11 cellular contexts compared by ENCODE assay signal in the genomic region with DNA sequence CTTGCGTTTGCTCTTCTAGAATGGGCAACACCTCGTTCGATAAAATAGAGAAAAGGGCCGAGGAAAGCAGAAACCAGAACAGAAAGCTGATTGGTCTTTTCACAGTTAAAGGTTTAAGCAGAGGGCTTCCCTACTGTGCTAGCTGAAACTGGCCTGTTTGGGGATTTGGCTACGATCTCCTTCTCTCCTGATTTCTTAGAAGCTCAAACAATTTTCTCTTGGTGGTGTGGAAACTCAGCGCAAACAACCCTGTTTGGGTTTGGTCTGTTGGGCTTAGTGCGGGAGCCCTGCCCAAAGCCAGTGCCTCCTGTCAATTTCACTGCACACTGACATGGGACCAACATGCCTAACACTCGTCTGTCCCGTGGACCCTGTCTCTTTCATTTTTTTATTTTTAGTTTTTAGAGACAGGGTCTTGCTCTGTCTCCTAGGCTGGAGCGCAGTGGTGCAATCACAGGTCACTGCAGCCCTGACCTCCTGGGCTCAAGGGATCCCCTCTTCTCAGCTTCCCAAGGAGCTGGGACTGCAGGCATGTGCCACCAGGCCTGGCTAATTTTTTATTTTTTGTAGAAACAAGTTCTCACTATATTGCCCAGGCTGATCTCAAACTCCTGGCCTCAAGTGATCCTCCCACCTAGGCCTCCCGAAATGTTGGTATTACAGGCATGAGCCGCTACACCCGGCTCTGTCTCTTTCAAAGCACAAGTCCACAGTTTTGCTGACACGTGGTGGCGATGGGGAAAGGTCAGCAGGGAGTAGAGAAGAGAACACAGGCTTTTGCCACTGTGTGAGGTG. TPM values are rescaled to one million over a fixed set of nuclear protein-coding genes. Genes with fewer than 3 reads are reported as not detected.
A peak's percentile ranks its signal among the peaks of the same experiment; 100 is the strongest.
DNase-seq lines count a peak whose midpoint lies in the region; ATAC-seq, FAIRE-seq and TF ChIP-seq lines count a peak whose summit lies in the region.
"Had no signal": no experiment of that assay in that cellular context is flagged by ENCODE, and none has a peak within 500 bp of the region (broad histone marks: within the 10 kb centered on the region; RNA-seq: fewer than 3 reads in every experiment).

No MANE protein-coding gene starts in this region.

- TF ChIP-seq CTCF in A549 (IDR thresholded peaks at IDR 0.05) (no peak), VCaP (conservative IDR thresholded peaks at IDR 0.05) (no peak), hepatocyte (IDR thresholded peaks at IDR 0.05; ENCODE audit: poor library complexity) (no peak), psoas muscle (IDR thresholded peaks at IDR 0.05) (no peak)

- DNase-seq in A549 (ENCODE audit: low read depth in 1 of 2, low spot score in 1 of 2) (no peak), hepatocyte (ENCODE audit: low spot score) (no peak), psoas muscle (no peak), NOMO-1 treated with dmso at 0.1 percent for 144 hours (lab: John Stamatoyannopoulos, UW; ENCODE audit: unreplicated experiment) (no peak), cerebellar cortex (ENCODE audit: low spot score) (no peak), SHP77 (lab: John Stamatoyannopoulos, UW) (no peak), ecto neural progenitor cell (ENCODE audit: low spot score) (no peak)
- DNase-seq: activated CD8-positive, alpha-beta memory T cell treated with anti-CD3 and anti-CD28 coated beads, Interleukin-2, amount 50 U/mL, for 4 hours; DND-41; NCI-H1930 had no signal

- 78% methylated on average over 15 of the region's 15 CpGs for WGBS in A549 (ENCODE audit: missing lambda C conversion rate)
- 57% methylated on average over 15 of the region's 15 CpGs for WGBS in hepatocyte (ENCODE audit: low lambda C conversion rate, missing lambda C conversion rate)
- 48 to 61% (median 51%) methylated on average over 15 of the region's 15 CpGs for WGBS in psoas muscle, 3 donors

- H3K36me3 ChIP-seq in hepatocyte (replicated peaks; ENCODE audit: insufficient read depth, low read depth) (no peaks in the 10 kb centered on the region), psoas muscle (ENCODE audit: insufficient read depth in 1 of 2, low read depth in 1 of 2) (no peaks in the 10 kb centered on the region)

- no peak overlapping the region; the same call in 2 of the 3 replicates for H3K4me3 ChIP-seq in A549
- H3K4me3 ChIP-seq in hepatocyte, result no peak overlapping the region
- H3K4me3 ChIP-seq in psoas muscle, result peak overlapping the region; percentile 43

- no peak for FAIRE-seq in A549 (lab: Jason Lieb, UNC)

- peak overlapping the region; percentile 59 to 64 for H3K27ac ChIP-seq in A549
- H3K27ac ChIP-seq in VCaP, result peak overlapping the region; percentile 90
- H3K27ac ChIP-seq in hepatocyte, result peak overlapping the region; percentile 90
- peak overlapping the region; percentile 83 for H3K27ac ChIP-seq in psoas muscle

- no peak for TF ChIP-seq POLR2A in A549 (IDR thresholded peaks at IDR 0.05; ENCODE audit: low read length)

- H3K79me2 ChIP-seq in hepatocyte, result no peaks in the 10 kb centered on the region

- H3K4me2 ChIP-seq in A549 (peak overlapping the region; percentile 68), hepatocyte (peak overlapping the region; percentile 57)

- H3K9me2 ChIP-seq in hepatocyte (replicated peaks; ENCODE audit: insufficient read depth), result no peaks in the 10 kb centered on the region

- H2AFZ ChIP-seq in hepatocyte, result peak overlapping the region; percentile 17

- no peaks in the 10 kb centered on the region for H4K20me1 ChIP-seq in hepatocyte (ENCODE audit: insufficient read depth, poor library complexity, severe bottlenecking)

- 0 out of 6 replicates have a peak, but pooled peaks of 1 of the 2 experiments have one; percentile 11 for ATAC-seq in A549
- ATAC-seq in psoas muscle, result no peak

- no peaks in the 10 kb centered on the region for H3K27me3 ChIP-seq in hepatocyte
- H3K27me3 ChIP-seq in psoas muscle (ENCODE audit: insufficient read depth in 3 of 3, low read length in 2 of 3), result no peaks in the 10 kb centered on the region

- TF ChIP-seq EP300 in A549 (IDR thresholded peaks at IDR 0.05), result no peak

- TF ChIP-seq RAD21 in A549 (conservative IDR thresholded peaks at IDR 0.05 in 1 of 2, IDR thresholded peaks at IDR 0.05 in 1 of 2), result no peak

- CTCF ChIA-PET in A549 (lab: Yijun Ruan, JAX), result interaction anchor here (1.1 to 8.6 kb wide), 3 partner anchors 11 to 145 kb away, joined by 3 to 104 read pairs (median 8); no protein-coding TSS in a partner anchor

- H3K9me3 ChIP-seq in A549 (no peaks in the 10 kb centered on the region), hepatocyte (ENCODE audit: low read depth) (no peaks in the 10 kb centered on the region), psoas muscle (no peaks in the 10 kb centered on the region)

- intact Hi-C loops in psoas muscle (cut with DNase I), result no loop called here

- H3K4me1 ChIP-seq in A549 (peaks cover 21% of the 10 kb centered on the region), hepatocyte (ENCODE audit: insufficient read depth) (peaks cover 21% of the 10 kb centered on the region), psoas muscle (peaks cover 20% of the 10 kb centered on the region)

- POLR2A ChIA-PET in A549 (lab: Yijun Ruan, JAX), result interaction anchor here (1.5 kb wide), 1 partner anchor 14 kb away, joined by 4 read pairs; no protein-coding TSS in a partner anchor

TF ChIP-seq in A549, 52 proteins besides CTCF, POLR2A, EP300 and RAD21:
- TF ChIP-seq FOSL2 (IDR thresholded peaks at IDR 0.05), result no peak
- TF ChIP-seq FOSL2 (CRISPR knock-in tag; IDR thresholded peaks at IDR 0.05), result no peak
- TF ChIP-seq, protein P1, sequence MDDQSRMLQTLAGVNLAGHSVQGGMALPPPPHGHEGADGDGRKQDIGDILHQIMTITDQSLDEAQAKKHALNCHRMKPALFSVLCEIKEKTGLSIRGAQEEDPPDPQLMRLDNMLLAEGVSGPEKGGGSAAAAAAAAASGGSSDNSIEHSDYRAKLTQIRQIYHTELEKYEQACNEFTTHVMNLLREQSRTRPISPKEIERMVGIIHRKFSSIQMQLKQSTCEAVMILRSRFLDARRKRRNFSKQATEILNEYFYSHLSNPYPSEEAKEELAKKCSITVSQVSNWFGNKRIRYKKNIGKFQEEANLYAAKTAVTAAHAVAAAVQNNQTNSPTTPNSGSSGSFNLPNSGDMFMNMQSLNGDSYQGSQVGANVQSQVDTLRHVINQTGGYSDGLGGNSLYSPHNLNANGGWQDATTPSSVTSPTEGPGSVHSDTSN (IDR thresholded peaks at IDR 0.05), result no peak
- no peak for TF ChIP-seq EHMT2 (IDR thresholded peaks at IDR 0.05; ENCODE audit: low read depth)
- 0 out of 3 replicates have a peak, but pooled peaks have one; percentile 1 for TF ChIP-seq SMC3 (IDR thresholded peaks at IDR 0.05)
- TF ChIP-seq SREBF2 (IDR thresholded peaks at IDR 0.05), result no peak

RNA-seq across cellular contexts. Expression of a gene that starts 16.5 kb away (rescaled TPM):
- 46.6 and 51.2 TPM in 2 replicates for polyA plus RNA-seq in A549 (2011; rRNA removed)
- 32.8 and 33.4 TPM in 2 replicates for polyA plus RNA-seq in A549 (2012; cell fraction: cytosol; rRNA removed)
- polyA plus RNA-seq in A549 (2012; cell fraction: nucleus; rRNA removed), result 40.2 and 60.3 TPM in 2 replicates
- 46.9 to 52.1 TPM (median 51.0 TPM) in 3 replicates for polyA plus RNA-seq in A549 (2017; fragmentation: RNase III; extraction: RNeasy Plus Mini Kit Qiagen cat#74134 plus additional on column Dnase treatment)
- polyA minus RNA-seq in A549 (2011; rRNA and poly(A)+ RNA removed), result 15.8 and 19.2 TPM in 2 replicates
- total RNA-seq in hepatocyte, result 93.2 and 112 TPM in 2 replicates
- 82.4 and 89.5 TPM in 2 replicates for polyA plus RNA-seq in hepatocyte
- total RNA-seq in psoas muscle, result 100 to 1,000 TPM in 3 of 4 donors, 10 to 100 TPM in 1; 93.5 to 165 (median 151) TPM
- polyA plus RNA-seq in psoas muscle, result 100 to 1,000 TPM in 2 of 3 donors, 10 to 100 TPM in 1; 85.9 to 210 (median 133) TPM
